ENCODE assay signal across 1 cellular context in genomic region chr15:88454867-88455810, GRCh38.
TF ChIP-seq lines count a peak whose summit lies in the region.

No MANE protein-coding gene starts in this region.

TF ChIP-seq in neural cell, 6 proteins besides CTCF, POLR2A, EP300 and RAD21:
- TF ChIP-seq EZH2 (IDR thresholded peaks at IDR 0.05; ENCODE audit: borderline replicate concordance, insufficient read depth, low read length, poor library complexity, severe bottlenecking): no peak
- TF ChIP-seq, protein P1, sequence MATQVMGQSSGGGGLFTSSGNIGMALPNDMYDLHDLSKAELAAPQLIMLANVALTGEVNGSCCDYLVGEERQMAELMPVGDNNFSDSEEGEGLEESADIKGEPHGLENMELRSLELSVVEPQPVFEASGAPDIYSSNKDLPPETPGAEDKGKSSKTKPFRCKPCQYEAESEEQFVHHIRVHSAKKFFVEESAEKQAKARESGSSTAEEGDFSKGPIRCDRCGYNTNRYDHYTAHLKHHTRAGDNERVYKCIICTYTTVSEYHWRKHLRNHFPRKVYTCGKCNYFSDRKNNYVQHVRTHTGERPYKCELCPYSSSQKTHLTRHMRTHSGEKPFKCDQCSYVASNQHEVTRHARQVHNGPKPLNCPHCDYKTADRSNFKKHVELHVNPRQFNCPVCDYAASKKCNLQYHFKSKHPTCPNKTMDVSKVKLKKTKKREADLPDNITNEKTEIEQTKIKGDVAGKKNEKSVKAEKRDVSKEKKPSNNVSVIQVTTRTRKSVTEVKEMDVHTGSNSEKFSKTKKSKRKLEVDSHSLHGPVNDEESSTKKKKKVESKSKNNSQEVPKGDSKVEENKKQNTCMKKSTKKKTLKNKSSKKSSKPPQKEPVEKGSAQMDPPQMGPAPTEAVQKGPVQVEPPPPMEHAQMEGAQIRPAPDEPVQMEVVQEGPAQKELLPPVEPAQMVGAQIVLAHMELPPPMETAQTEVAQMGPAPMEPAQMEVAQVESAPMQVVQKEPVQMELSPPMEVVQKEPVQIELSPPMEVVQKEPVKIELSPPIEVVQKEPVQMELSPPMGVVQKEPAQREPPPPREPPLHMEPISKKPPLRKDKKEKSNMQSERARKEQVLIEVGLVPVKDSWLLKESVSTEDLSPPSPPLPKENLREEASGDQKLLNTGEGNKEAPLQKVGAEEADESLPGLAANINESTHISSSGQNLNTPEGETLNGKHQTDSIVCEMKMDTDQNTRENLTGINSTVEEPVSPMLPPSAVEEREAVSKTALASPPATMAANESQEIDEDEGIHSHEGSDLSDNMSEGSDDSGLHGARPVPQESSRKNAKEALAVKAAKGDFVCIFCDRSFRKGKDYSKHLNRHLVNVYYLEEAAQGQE (IDR thresholded peaks at IDR 0.05; ENCODE audit: borderline replicate concordance): no peak
- TF ChIP-seq TAF1 (IDR thresholded peaks at IDR 0.05; ENCODE audit: low read depth): no peak
- peak; percentile 93 for TF ChIP-seq SMC3 (conservative IDR thresholded peaks at IDR 0.05; ENCODE audit: poor library complexity)
